Comparison of ENCODE assay signal across 1 cellular context in genomic region chr3:172102123-172102882, GRCh38.
TF ChIP-seq lines count a peak whose summit lies in the region.

No MANE protein-coding gene starts in this region.

TF ChIP-seq in HepG2, 621 proteins besides CTCF, POLR2A, EP300 and RAD21 (continued from another document and continues in another):
- TF ChIP-seq ZBTB37 (CRISPR knock-in tag; IDR thresholded peaks at IDR 0.05) (no peak), FLYWCH1 (CRISPR knock-in tag; IDR thresholded peaks at IDR 0.05) (no peak), ZC3H13 (CRISPR knock-in tag; IDR thresholded peaks at IDR 0.05) (no peak), ZNF232 (CRISPR knock-in tag; IDR thresholded peaks at IDR 0.05; ENCODE audit: borderline replicate concordance) (no peak), ZSCAN20 (CRISPR knock-in tag; IDR thresholded peaks at IDR 0.05; ENCODE audit: borderline replicate concordance) (no peak), KMT2B (CRISPR knock-in tag; IDR thresholded peaks at IDR 0.05) (no peak), HIC2 (CRISPR knock-in tag; IDR thresholded peaks at IDR 0.05; ENCODE audit: low read depth) (peak; percentile 80; the same call in 1 of the 2 replicates), RCOR2 (CRISPR knock-in tag; IDR thresholded peaks at IDR 0.05) (no peak), RORA (CRISPR knock-in tag; IDR thresholded peaks at IDR 0.05) (no peak), KDM1A (CRISPR knock-in tag; IDR thresholded peaks at IDR 0.05) (no peak), FOSL1 (CRISPR knock-in tag; IDR thresholded peaks at IDR 0.05; ENCODE audit: borderline replicate concordance) (no peak), ZNF619 (CRISPR knock-in tag; IDR thresholded peaks at IDR 0.05) (no peak), POLR2AphosphoS2 (IDR thresholded peaks at IDR 0.05; ENCODE audit: low read depth, low read length) (peak; percentile 74; the same call in 1 of the 2 replicates), ASH2L (IDR thresholded peaks at IDR 0.05; ENCODE audit: insufficient read length, low read depth, low read length) (no peak), ZNF576 (CRISPR knock-in tag; IDR thresholded peaks at IDR 0.05) (no peak), NFATC3 (CRISPR knock-in tag; IDR thresholded peaks at IDR 0.05) (no peak), BHLHE40 (IDR thresholded peaks at IDR 0.05; ENCODE audit: low read length) (no peak), ZNF777 (CRISPR knock-in tag; IDR thresholded peaks at IDR 0.05) (no peak), THYN1 (CRISPR knock-in tag; IDR thresholded peaks at IDR 0.05; ENCODE audit: borderline replicate concordance, low read depth) (no peak), ZNF430 (CRISPR knock-in tag; IDR thresholded peaks at IDR 0.05) (no peak), MXD3 (CRISPR knock-in tag; IDR thresholded peaks at IDR 0.05) (no peak), CENPX (CRISPR knock-in tag; IDR thresholded peaks at IDR 0.05) (no peak), TFAP4 (IDR thresholded peaks at IDR 0.05; ENCODE audit: borderline replicate concordance, low read depth) (no peak), ZNF552 (CRISPR knock-in tag; IDR thresholded peaks at IDR 0.05; ENCODE audit: borderline replicate concordance) (no peak), ZNF264 (CRISPR knock-in tag; IDR thresholded peaks at IDR 0.05) (no peak), PRDM10 (CRISPR knock-in tag; IDR thresholded peaks at IDR 0.05; ENCODE audit: low read depth) (no peak), ZBTB20 (CRISPR knock-in tag; IDR thresholded peaks at IDR 0.05; ENCODE audit: borderline replicate concordance, low read depth) (0 out of 2 replicates have a peak, but pooled peaks have one; percentile 14), ZBTB42 (CRISPR knock-in tag; IDR thresholded peaks at IDR 0.05) (no peak), NR2F6 (IDR thresholded peaks at IDR 0.05) (no peak), NR2F6 (CRISPR knock-in tag; IDR thresholded peaks at IDR 0.05) (no peak), RBM22 (optimal IDR thresholded peaks at IDR 0.05; ENCODE audit: low read length) (peak; percentile 97), HMG20B (CRISPR knock-in tag; conservative IDR thresholded peaks at IDR 0.05) (no peak), NR1H2 (CRISPR knock-in tag; IDR thresholded peaks at IDR 0.05; ENCODE audit: borderline replicate concordance, low read depth) (no peak), MED8 (CRISPR knock-in tag; IDR thresholded peaks at IDR 0.05; ENCODE audit: insufficient replicate concordance) (no peak), RARG (CRISPR knock-in tag; IDR thresholded peaks at IDR 0.05; ENCODE audit: low read depth) (no peak), CREB3 (CRISPR knock-in tag; IDR thresholded peaks at IDR 0.05) (no peak), SYNCRIP (IDR thresholded peaks at IDR 0.05; ENCODE audit: insufficient read depth, low read depth, low read length) (no peak), NONO (IDR thresholded peaks at IDR 0.05) (no peak), NONO (CRISPR knock-in tag; conservative IDR thresholded peaks at IDR 0.05) (no peak), MEF2D (CRISPR knock-in tag; IDR thresholded peaks at IDR 0.05) (no peak), XRCC5 (optimal IDR thresholded peaks at IDR 0.05; ENCODE audit: low read length) (no peak), CENPT (CRISPR knock-in tag; IDR thresholded peaks at IDR 0.05; ENCODE audit: low read depth) (no peak), ZNF333 (CRISPR knock-in tag; IDR thresholded peaks at IDR 0.05; ENCODE audit: borderline replicate concordance) (no peak), ZNF75D (CRISPR knock-in tag; IDR thresholded peaks at IDR 0.05; ENCODE audit: borderline replicate concordance) (no peak), ZNF275 (CRISPR knock-in tag; IDR thresholded peaks at IDR 0.05; ENCODE audit: borderline replicate concordance) (no peak), ONECUT2 (CRISPR knock-in tag; IDR thresholded peaks at IDR 0.05) (no peak), NRL (CRISPR knock-in tag; IDR thresholded peaks at IDR 0.05; ENCODE audit: borderline replicate concordance) (no peak), ZNF296 (CRISPR knock-in tag; conservative IDR thresholded peaks at IDR 0.05) (no peak), EHMT2 (IDR thresholded peaks at IDR 0.05; ENCODE audit: borderline replicate concordance, low read depth, low read length) (no peak), ZNF225 (CRISPR knock-in tag; IDR thresholded peaks at IDR 0.05) (no peak), SAFB2 (CRISPR knock-in tag; IDR thresholded peaks at IDR 0.05; ENCODE audit: borderline replicate concordance, low read depth) (no peak), ZNF713 (CRISPR knock-in tag; IDR thresholded peaks at IDR 0.05) (no peak), CSRNP1 (CRISPR knock-in tag; IDR thresholded peaks at IDR 0.05) (no peak), HNRNPL (IDR thresholded peaks at IDR 0.05; ENCODE audit: low read depth, low read length) (0 out of 2 replicates have a peak, but pooled peaks have one; percentile 65), ZNF512 (CRISPR knock-in tag; IDR thresholded peaks at IDR 0.05) (no peak), ZNF382 (CRISPR knock-in tag; IDR thresholded peaks at IDR 0.05; ENCODE audit: borderline replicate concordance) (no peak), RXRA (CRISPR knock-in tag; IDR thresholded peaks at IDR 0.05) (no peak), ZNF772 (CRISPR knock-in tag; IDR thresholded peaks at IDR 0.05) (no peak), HHEX (CRISPR knock-in tag; IDR thresholded peaks at IDR 0.05) (no peak), ZNF607 (CRISPR knock-in tag; IDR thresholded peaks at IDR 0.05; ENCODE audit: borderline replicate concordance) (no peak), ATF5 (CRISPR knock-in tag; IDR thresholded peaks at IDR 0.05; ENCODE audit: low read depth) (no peak), CEBPG (CRISPR knock-in tag; IDR thresholded peaks at IDR 0.05) (no peak), KLF13 (CRISPR knock-in tag; IDR thresholded peaks at IDR 0.05) (no peak)
